In genomic region chr10:132248455-132249231, GRCh38 we compare ENCODE assay signal across 8 cellular contexts. TPM values are rescaled to one million over a fixed set of nuclear protein-coding genes. Genes with fewer than 3 reads are reported as not detected.
DNase-seq lines count a peak whose midpoint lies in the region; ATAC-seq, FAIRE-seq and TF ChIP-seq lines count a peak whose summit lies in the region.

No MANE protein-coding gene starts in this region.

- ATAC-seq in GM21786 (IDR thresholded peaks at IDR 0.05; ENCODE audit: unreplicated experiment): no peak

- FAIRE-seq in D721Med (lab: Jason Lieb, UNC): no peak

- DNase-seq in GM19240 (ENCODE audit: insufficient read length, low spot score) (peak; percentile 62), NCI-H460 (ENCODE audit: extremely low read depth, low read depth) (peak; percentile 62), activated T-helper 1 cell treated with Interleukin-2 at 50 U/mL for 16 hours (ENCODE audit: low read depth) (peak; percentile 23), hepatic stellate cell (ENCODE audit: low spot score) (peak; percentile 69), D721Med (ENCODE audit: insufficient read length, low spot score) (no peak), NCI-H524 (lab: John Stamatoyannopoulos, UW) (no peak)
- DNase-seq in stimulated activated CD4-positive, alpha-beta T cell treated with anti-CD3 and anti-CD28 coated beads, Interleukin-1b, Interleukin-23, amount 100 ng/mL, for 24 hours (ENCODE audit: low read depth in 4 of 4, low spot score in 1 of 4): peak; percentile 13 to 69 (median 38)

- TF ChIP-seq CTCF in D721Med (IDR thresholded peaks at IDR 0.05; ENCODE audit: insufficient read depth, missing control alignments): no peak

RNA-seq across cellular contexts. Expression of gene STK32C, which starts 59.1 kb away (rescaled TPM):
- total RNA-seq in NCI-H460 (2014; rRNA removed; shearing (Covaris generic)): 54.2 and 58.2 TPM in 2 replicates
- 55.8 and 77.7 TPM in 2 replicates for polyA plus RNA-seq in NCI-H460 (2014; cell fraction: nucleus; rRNA removed)

Comparison
In these comparisons a context has a peak if more than half of its experiments do, and no peak if none do; other contexts are left out.
1. DNase-seq: peak in GM19240 (single experiment), NCI-H460 (single experiment), activated T-helper 1 cell treated with Interleukin-2 at 50 U/mL for 16 hours (single experiment), hepatic stellate cell (single experiment) and stimulated activated CD4-positive, alpha-beta T cell treated with anti-CD3 and anti-CD28 coated beads, Interleukin-1b, Interleukin-23, amount 100 ng/mL, for 24 hours (4 of 4); none in D721Med (single experiment) and NCI-H524 (0 of 2).